3 cellular contexts compared by ENCODE assay signal in the genomic region with DNA sequence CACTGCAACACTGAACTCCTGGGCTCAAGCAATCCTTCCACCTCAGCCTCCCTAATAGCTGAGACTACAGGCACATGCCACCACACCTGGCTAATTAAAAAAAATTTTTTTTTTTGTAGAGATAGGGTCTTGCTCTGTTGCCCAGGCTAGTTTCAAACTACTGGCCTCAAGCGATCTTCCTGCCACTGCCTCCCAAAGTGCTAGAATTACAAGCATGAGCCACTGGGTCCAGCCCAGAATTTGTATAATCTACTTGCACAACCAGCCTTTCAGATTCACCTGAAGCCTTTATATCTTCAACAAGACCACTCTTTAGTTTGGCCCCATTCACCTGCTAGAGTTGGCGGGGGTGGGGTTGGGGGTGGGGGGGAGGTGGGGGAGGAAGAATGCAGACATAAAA.
"Had no signal": no experiment of that assay in that cellular context is flagged by ENCODE, and none has a peak within 500 bp of the region (broad histone marks: within the 10 kb centered on the region; RNA-seq: fewer than 3 reads in every experiment).

No MANE protein-coding gene starts in this region.

- ATAC-seq: GM12878 had no signal

- DNase-seq: GDM1, GF-D8 had no signal

- H3K4me3 ChIP-seq: GM12878 had no signal
